In genomic region chr12:108797677-108798076, GRCh38 we compare ENCODE assay signal across 21 cellular contexts. TPM values are rescaled to one million over a fixed set of nuclear protein-coding genes. Genes with fewer than 3 reads are reported as not detected.
DNase-seq lines count a peak whose midpoint lies in the region; ATAC-seq and TF ChIP-seq lines count a peak whose summit lies in the region.
"Had no signal": no experiment of that assay in that cellular context is flagged by ENCODE, and none has a peak within 500 bp of the region (broad histone marks: within the 10 kb centered on the region; RNA-seq: fewer than 3 reads in every experiment).

No MANE protein-coding gene starts in this region.

- DNase-seq in HFFc6: no peak
- DNase-seq in cerebellar cortex (ENCODE audit: low spot score): peak; percentile 73
- no peak for DNase-seq in GDM1 (lab: John Stamatoyannopoulos, UW)
- DNase-seq in OCI-M1 (lab: John Stamatoyannopoulos, UW): no peak
- DNase-seq: ACHN; AML-193; CD4-positive, alpha-beta T cell; DMS53; H9; MV-4-11; NCI-H1417 treated with DMSO at 0.1 percent for 48 hours; NCI-H1930; NCI-H2171; NCI-H446 treated with DMSO at 0.1 percent for 48 hours; PC-3 had no signal

- H3K4me1 Mint-ChIP-seq in HFFc6 (ENCODE audit: low read depth): peaks cover 41% of the 10 kb centered on the region
- H3K4me1 Mint-ChIP-seq in activated T-helper 17 cell treated with anti-CD3 and anti-CD28 coated beads, Interleukin-2, amount 50 U/mL, for 72 hours: peaks cover 5% of the 10 kb centered on the region

- H3K4me3 ChIP-seq in stomach smooth muscle (ENCODE audit: low read length in 2 of 2): no peak overlapping the region
- H3K4me3 ChIP-seq: K562, SJSA1 had no signal

- ATAC-seq in activated T-helper 17 cell treated with anti-CD3 and anti-CD28 coated beads, Interleukin-2, amount 50 U/mL, for 72 hours (replicated peaks): no peak
- ATAC-seq in HG02970 (IDR thresholded peaks at IDR 0.05; ENCODE audit: low FRiP score, unreplicated experiment): no peak
- ATAC-seq: K562, PC-3 had no signal

- no peaks in the 10 kb centered on the region for H3K9me3 ChIP-seq in stomach smooth muscle (ENCODE audit: control insufficient read depth in 2 of 2, low read length in 2 of 2)
- H3K9me3 ChIP-seq: SJSA1 had no signal

- H3K27ac ChIP-seq in layer of hippocampus (ENCODE audit: low read depth, low read length): peak overlapping the region; percentile 64
- H3K27ac ChIP-seq in stomach smooth muscle (ENCODE audit: low read length): peak overlapping the region; percentile 90
- H3K27ac ChIP-seq: SJSA1 had no signal

- peaks cover 6% of the 10 kb centered on the region for H3K27me3 Mint-ChIP-seq in HFFc6 (ENCODE audit: insufficient read depth)
- H3K27me3 Mint-ChIP-seq in activated T-helper 17 cell treated with anti-CD3 and anti-CD28 coated beads, Interleukin-2, amount 50 U/mL, for 72 hours: no peaks in the 10 kb centered on the region
- H3K27me3 Mint-ChIP-seq: CD4-positive, alpha-beta T cell had no signal

- peaks cover 4 to 15% of the 10 kb centered on the region in 2 donors for H3K36me3 ChIP-seq in stomach smooth muscle (ENCODE audit: control insufficient read depth in 2 of 2, insufficient read depth in 2 of 2, low read length in 2 of 2)

- no peak for TF ChIP-seq CTCF in HFFc6 (IDR thresholded peaks at IDR 0.05)

- peak overlapping the region; percentile 53; the same call in 1 of the 2 replicates for H3K27ac Mint-ChIP-seq in HFFc6
- H3K27ac Mint-ChIP-seq in activated T-helper 17 cell treated with anti-CD3 and anti-CD28 coated beads, Interleukin-2, amount 50 U/mL, for 72 hours: no peak overlapping the region
- H3K27ac Mint-ChIP-seq: CD4-positive, alpha-beta T cell had no signal

- H3K9ac ChIP-seq in stomach smooth muscle (ENCODE audit: low read length in 2 of 2): no peak overlapping the region

- H3K36me3 Mint-ChIP-seq in HFFc6 (ENCODE audit: low read depth): peaks cover 51% of the 10 kb centered on the region
- peaks cover 94% of the 10 kb centered on the region for H3K36me3 Mint-ChIP-seq in activated T-helper 17 cell treated with anti-CD3 and anti-CD28 coated beads, Interleukin-2, amount 50 U/mL, for 72 hours (ENCODE audit: low read depth)

- no peak overlapping the region for H3K4me3 Mint-ChIP-seq in HFFc6
- no peak overlapping the region for H3K4me3 Mint-ChIP-seq in activated T-helper 17 cell treated with anti-CD3 and anti-CD28 coated beads, Interleukin-2, amount 50 U/mL, for 72 hours
- H3K4me3 Mint-ChIP-seq: CD4-positive, alpha-beta T cell; H9 had no signal

- H3K4me1 ChIP-seq in stomach smooth muscle (ENCODE audit: control insufficient read depth, insufficient read depth, low read length): peaks cover 70% of the 10 kb centered on the region

- H3K27me3 ChIP-seq in layer of hippocampus (ENCODE audit: control insufficient read depth, insufficient read depth, low read length) (no peaks in the 10 kb centered on the region), stomach smooth muscle (ENCODE audit: control insufficient read depth in 1 of 2, insufficient read depth in 2 of 2, low read length in 2 of 2) (no peaks in the 10 kb centered on the region)
- H3K27me3 ChIP-seq: SJSA1 had no signal

- no peaks in the 10 kb centered on the region for H3K9me3 Mint-ChIP-seq in HFFc6
- H3K9me3 Mint-ChIP-seq in activated T-helper 17 cell treated with anti-CD3 and anti-CD28 coated beads, Interleukin-2, amount 50 U/mL, for 72 hours: no peaks in the 10 kb centered on the region
- H3K9me3 Mint-ChIP-seq: CD4-positive, alpha-beta T cell had no signal

RNA-seq across cellular contexts. Expression of gene SSH1, which starts 59.7 kb away (rescaled TPM):
- total RNA-seq in HFFc6 (2021; fragmentation: NEBNext Ultra II Directional; extraction: Animal tissue kit (Norgen Biotek cat#: 25700)): 10 to 100 TPM; 75.8 to 96.2 (median 79.1) TPM
- total RNA-seq in activated T-helper 17 cell treated with anti-CD3 and anti-CD28 coated beads, Interleukin-2, amount 50 U/mL, for 72 hours: 10 to 100 TPM; 60.8 to 95.4 TPM
